Comparison of ENCODE assay signal across 8 cellular contexts in the genomic region with DNA sequence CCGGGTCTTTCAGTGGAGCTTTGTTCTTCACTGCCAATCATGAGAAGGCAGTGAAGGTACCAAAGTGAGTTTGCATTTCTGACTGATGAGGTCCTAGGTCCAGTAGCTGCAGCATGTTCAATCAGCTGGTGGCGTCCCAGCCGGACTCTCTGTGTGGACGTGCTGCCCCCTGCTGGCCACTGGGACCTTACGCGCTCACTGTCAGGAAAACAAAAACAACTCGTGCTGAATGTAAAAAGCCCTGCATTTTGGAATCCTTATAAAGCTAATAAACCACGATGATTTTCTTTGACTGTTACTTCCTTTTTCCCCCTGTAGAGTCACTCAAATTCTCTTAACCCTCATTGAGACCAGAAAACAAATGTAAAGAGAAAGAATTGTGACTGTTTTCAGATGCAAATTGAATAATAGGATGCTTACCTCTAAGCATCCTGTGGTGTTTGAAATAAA. TPM values are rescaled to one million over a fixed set of nuclear protein-coding genes. Genes with fewer than 3 reads are reported as not detected.
DNase-seq lines count a peak whose midpoint lies in the region; ATAC-seq and TF ChIP-seq lines count a peak whose summit lies in the region.

No MANE protein-coding gene starts in this region.

- H3K36me3 Mint-ChIP-seq in CD8-positive, alpha-beta T cell, result no peaks in the 10 kb centered on the region
- no peaks in the 10 kb centered on the region for H3K36me3 Mint-ChIP-seq in MCF 10A (ENCODE audit: insufficient read depth, unreplicated experiment)

- intact Hi-C loops in CD8-positive, alpha-beta T cell (cut with DNase I, micrococcal nuclease), result loop anchor here (1.0 to 2.0 kb wide), 7 partner anchors 371 to 644 kb away; no protein-coding TSS in a partner anchor
- intact Hi-C loops in MCF 10A (cut with micrococcal nuclease), result loop anchor here (1.0 to 10.0 kb wide), 8 partner anchors 175 to 644 kb away; no protein-coding TSS in a partner anchor

- CTCF ChIA-PET in CD8-positive, alpha-beta T cell (lab: Charles Lee), result interaction anchor here (0.6 to 4.4 kb wide), 33 partner anchors 10 to 1047 kb away, joined by 3 to 29 read pairs (median 5); no protein-coding TSS in a partner anchor
- CTCF ChIA-PET in HEK293 (lab: Yijun Ruan, JAX) (interaction anchor here (0.5 to 3.4 kb wide), 90 partner anchors 8 to 1265 kb away, joined by 3 to 33 read pairs (median 4); a partner anchor contains a TSS), MCF 10A (lab: Yijun Ruan, JAX) (interaction anchor here (0.6 to 5.2 kb wide), 53 partner anchors 11 to 650 kb away, joined by 3 to 46 read pairs (median 5); no protein-coding TSS in a partner anchor)

- ATAC-seq in CD8-positive, alpha-beta T cell, result peak; percentile 61

- BruUV-seq in MCF 10A (replicated peaks; lab: Mats Ljungman, UMichigan), result no TSS peak

- no peaks in the 10 kb centered on the region for H3K27me3 ChIP-seq in CD8-positive, alpha-beta T cell (ENCODE audit: insufficient read depth, low read length)
- H3K27me3 ChIP-seq in WERI-Rb-1 (ENCODE audit: insufficient read depth, low read depth, severe bottlenecking), result no peaks in the 10 kb centered on the region

- H3K36me3 ChIP-seq in CD8-positive, alpha-beta T cell (ENCODE audit: insufficient read depth, low read length), result no peaks in the 10 kb centered on the region
- H3K36me3 ChIP-seq in HEK293 (ENCODE audit: control insufficient read depth in 2 of 2, insufficient read depth in 1 of 2, low read length in 2 of 2) (no peaks in the 10 kb centered on the region), WERI-Rb-1 (no peaks in the 10 kb centered on the region)

- TF ChIP-seq CTCF in CD8-positive, alpha-beta T cell (IDR thresholded peaks at IDR 0.05), result peak; percentile 87
- TF ChIP-seq CTCF in HEK293 (tag by site-specific recombination; IDR thresholded peaks at IDR 0.05) (peak; percentile 77), WERI-Rb-1 (IDR thresholded peaks at IDR 0.05; ENCODE audit: low read depth, low read length) (peak; percentile 91), MCF 10A (IDR thresholded peaks at IDR 0.05; ENCODE audit: unreplicated experiment) (peak; percentile 90)

- H3K4me3 Mint-ChIP-seq in CD8-positive, alpha-beta T cell, result no peak overlapping the region
- no peak overlapping the region for H3K4me3 Mint-ChIP-seq in MCF 10A (ENCODE audit: unreplicated experiment)

- POLR2A ChIA-PET in CD8-positive, alpha-beta T cell (lab: Charles Lee), result interaction anchor here (1.0 kb wide), 1 partner anchor 640 kb away, joined by 5 read pairs; no protein-coding TSS in a partner anchor
- POLR2A ChIA-PET in HEK293 (lab: Yijun Ruan, JAX), result no interaction called here
- POLR2A ChIA-PET in MCF 10A (lab: Yijun Ruan, JAX), result interaction anchor here (0.6 to 1.8 kb wide), 10 partner anchors 106 to 575 kb away, joined by 3 to 7 read pairs (median 4); no protein-coding TSS in a partner anchor

- no peak overlapping the region for H3K4me3 ChIP-seq in CD8-positive, alpha-beta T cell (ENCODE audit: low read depth, low read length)
- H3K4me3 ChIP-seq in HEK293 (ENCODE audit: low read depth, low read length) (no peak overlapping the region), WERI-Rb-1 (ENCODE audit: low read depth, low read length) (no peak overlapping the region)

- peak; percentile 48 to 85 (median 69) for DNase-seq in CD8-positive, alpha-beta T cell
- peak; percentile 73 for DNase-seq in NCI-H2107 treated with DMSO at 0.1 percent for 48 hours (lab: John Stamatoyannopoulos, UW; ENCODE audit: unreplicated experiment)
- DNase-seq in WERI-Rb-1, result peak; percentile 83
- DNase-seq in MCF 10A (ENCODE audit: unreplicated experiment), result peak; percentile 85
- DNase-seq in inferior parietal cortex (ENCODE audit: extremely low spot score), result peak; percentile 89
- peak; percentile 49 to 72 for DNase-seq in stimulated activated CD4-positive, alpha-beta T cell treated with anti-CD3 and anti-CD28 coated beads, Interleukin-15, amount 100 ng/mL, for 1 hour (ENCODE audit: low read depth in 1 of 2, low spot score in 1 of 2)
- DNase-seq in cerebellar nuclear complex (lab: John Stamatoyannopoulos, UW), result no peak

- H3K4me1 Mint-ChIP-seq in CD8-positive, alpha-beta T cell (ENCODE audit: low read depth), result peaks cover 8% of the 10 kb centered on the region
- H3K4me1 Mint-ChIP-seq in MCF 10A (ENCODE audit: insufficient read depth, unreplicated experiment), result peaks cover 5% of the 10 kb centered on the region

- peaks cover 42% of the 10 kb centered on the region for H3K27me3 Mint-ChIP-seq in CD8-positive, alpha-beta T cell (ENCODE audit: low read depth)
- H3K27me3 Mint-ChIP-seq in MCF 10A (ENCODE audit: insufficient read depth, unreplicated experiment), result no peaks in the 10 kb centered on the region

- no peaks in the 10 kb centered on the region for H3K9me3 ChIP-seq in CD8-positive, alpha-beta T cell (ENCODE audit: low read length)
- H3K9me3 ChIP-seq in HEK293 (ENCODE audit: control insufficient read depth, insufficient read depth, low read depth, low read length), result no peaks in the 10 kb centered on the region
- H3K9me3 ChIP-seq in WERI-Rb-1 (ENCODE audit: severe bottlenecking), result no peaks in the 10 kb centered on the region

- no peaks in the 10 kb centered on the region for H3K9me3 Mint-ChIP-seq in CD8-positive, alpha-beta T cell
- no peaks in the 10 kb centered on the region for H3K9me3 Mint-ChIP-seq in MCF 10A (ENCODE audit: unreplicated experiment)

- peaks cover 4% of the 10 kb centered on the region for H3K4me1 ChIP-seq in CD8-positive, alpha-beta T cell (ENCODE audit: insufficient read depth, low read length)
- no peaks in the 10 kb centered on the region for H3K4me1 ChIP-seq in HEK293 (ENCODE audit: control insufficient read depth, insufficient read depth, low read length)

- no peak overlapping the region for H3K27ac Mint-ChIP-seq in CD8-positive, alpha-beta T cell
- no peak overlapping the region for H3K27ac Mint-ChIP-seq in MCF 10A (ENCODE audit: low read depth, unreplicated experiment)

- H3K27ac ChIP-seq in CD8-positive, alpha-beta T cell (ENCODE audit: low read depth, low read length), result no peak overlapping the region
- no peak overlapping the region for H3K27ac ChIP-seq in HEK293 (ENCODE audit: extremely low read depth, low read depth, low read length)
- no peak overlapping the region for H3K27ac ChIP-seq in WERI-Rb-1

TF ChIP-seq in HEK293, 187 proteins besides CTCF, POLR2A, EP300 and RAD21 (continues in another document):
- TF ChIP-seq, protein P1, sequence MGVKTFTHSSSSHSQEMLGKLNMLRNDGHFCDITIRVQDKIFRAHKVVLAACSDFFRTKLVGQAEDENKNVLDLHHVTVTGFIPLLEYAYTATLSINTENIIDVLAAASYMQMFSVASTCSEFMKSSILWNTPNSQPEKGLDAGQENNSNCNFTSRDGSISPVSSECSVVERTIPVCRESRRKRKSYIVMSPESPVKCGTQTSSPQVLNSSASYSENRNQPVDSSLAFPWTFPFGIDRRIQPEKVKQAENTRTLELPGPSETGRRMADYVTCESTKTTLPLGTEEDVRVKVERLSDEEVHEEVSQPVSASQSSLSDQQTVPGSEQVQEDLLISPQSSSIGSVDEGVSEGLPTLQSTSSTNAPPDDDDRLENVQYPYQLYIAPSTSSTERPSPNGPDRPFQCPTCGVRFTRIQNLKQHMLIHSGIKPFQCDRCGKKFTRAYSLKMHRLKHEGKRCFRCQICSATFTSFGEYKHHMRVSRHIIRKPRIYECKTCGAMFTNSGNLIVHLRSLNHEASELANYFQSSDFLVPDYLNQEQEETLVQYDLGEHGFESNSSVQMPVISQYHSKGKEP (tag by site-specific recombination; IDR thresholded peaks at IDR 0.05), result peak; percentile 27; the same call in 1 of the 2 replicates
- TF ChIP-seq ZNF501 (tag by site-specific recombination; IDR thresholded peaks at IDR 0.05), result no peak
- no peak for TF ChIP-seq BCL11A (tag by site-specific recombination; IDR thresholded peaks at IDR 0.05; ENCODE audit: low read depth)
- TF ChIP-seq MZF1 (tag by site-specific recombination; IDR thresholded peaks at IDR 0.05; ENCODE audit: borderline replicate concordance), result no peak
- TF ChIP-seq ZNF16 (tag by site-specific recombination; IDR thresholded peaks at IDR 0.05; ENCODE audit: low read depth), result no peak
- TF ChIP-seq ZFP69B (tag by site-specific recombination; IDR thresholded peaks at IDR 0.05), result no peak
- no peak for TF ChIP-seq ZIC2 (tag by site-specific recombination; IDR thresholded peaks at IDR 0.05)
- TF ChIP-seq, protein P2, sequence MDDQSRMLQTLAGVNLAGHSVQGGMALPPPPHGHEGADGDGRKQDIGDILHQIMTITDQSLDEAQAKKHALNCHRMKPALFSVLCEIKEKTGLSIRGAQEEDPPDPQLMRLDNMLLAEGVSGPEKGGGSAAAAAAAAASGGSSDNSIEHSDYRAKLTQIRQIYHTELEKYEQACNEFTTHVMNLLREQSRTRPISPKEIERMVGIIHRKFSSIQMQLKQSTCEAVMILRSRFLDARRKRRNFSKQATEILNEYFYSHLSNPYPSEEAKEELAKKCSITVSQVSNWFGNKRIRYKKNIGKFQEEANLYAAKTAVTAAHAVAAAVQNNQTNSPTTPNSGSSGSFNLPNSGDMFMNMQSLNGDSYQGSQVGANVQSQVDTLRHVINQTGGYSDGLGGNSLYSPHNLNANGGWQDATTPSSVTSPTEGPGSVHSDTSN (CRISPR knock-in tag; IDR thresholded peaks at IDR 0.05), result no peak
- TF ChIP-seq KLF7 (tag by site-specific recombination; IDR thresholded peaks at IDR 0.05; ENCODE audit: borderline replicate concordance), result no peak
- TF ChIP-seq PRDM1 (tag by site-specific recombination; IDR thresholded peaks at IDR 0.05), result peak; percentile 22; the same call in 1 of the 2 replicates
- TF ChIP-seq, protein P3, sequence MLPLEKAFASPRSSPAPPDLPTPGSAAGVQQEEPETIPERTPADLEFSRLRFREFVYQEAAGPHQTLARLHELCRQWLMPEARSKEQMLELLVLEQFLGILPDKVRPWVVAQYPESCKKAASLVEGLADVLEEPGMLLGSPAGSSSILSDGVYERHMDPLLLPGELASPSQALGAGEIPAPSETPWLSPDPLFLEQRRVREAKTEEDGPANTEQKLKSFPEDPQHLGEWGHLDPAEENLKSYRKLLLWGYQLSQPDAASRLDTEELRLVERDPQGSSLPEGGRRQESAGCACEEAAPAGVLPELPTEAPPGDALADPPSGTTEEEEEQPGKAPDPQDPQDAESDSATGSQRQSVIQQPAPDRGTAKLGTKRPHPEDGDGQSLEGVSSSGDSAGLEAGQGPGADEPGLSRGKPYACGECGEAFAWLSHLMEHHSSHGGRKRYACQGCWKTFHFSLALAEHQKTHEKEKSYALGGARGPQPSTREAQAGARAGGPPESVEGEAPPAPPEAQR (tag by site-specific recombination; IDR thresholded peaks at IDR 0.05), result no peak
- no peak for TF ChIP-seq ZNF610 (tag by site-specific recombination; IDR thresholded peaks at IDR 0.05; ENCODE audit: borderline replicate concordance)
- no peak for TF ChIP-seq ZNF155 (tag by site-specific recombination; IDR thresholded peaks at IDR 0.05)
- no peak for TF ChIP-seq SETDB1 (IDR thresholded peaks at IDR 0.05; ENCODE audit: insufficient read length, low read length)
- TF ChIP-seq ZNF677 (tag by site-specific recombination; IDR thresholded peaks at IDR 0.05), result no peak

RNA-seq across cellular contexts. Expression of a gene that starts 4.9 kb away (rescaled TPM):
- 1 to 10 TPM in 1 of 2 experiments, under 1 TPM in 1; 0.90 to 1.1 TPM for total RNA-seq in CD8-positive, alpha-beta T cell
- total RNA-seq in MCF 10A (2022), result 7.2 and 10.4 TPM in 2 replicates

RNA-seq across cellular contexts. Expression of a gene that starts 48.5 kb away (rescaled TPM):
- total RNA-seq in CD8-positive, alpha-beta T cell, result 10 to 100 TPM; 12.1 to 16.6 TPM
- 22.0 and 22.4 TPM in 2 replicates for total RNA-seq in MCF 10A (2022)

Comparison
In these comparisons a context has a peak if more than half of its experiments do, and no peak if none do; other contexts are left out.
1. DNase-seq: peak in CD8-positive, alpha-beta T cell (7 of 7), NCI-H2107 treated with DMSO at 0.1 percent for 48 hours (single experiment), WERI-Rb-1 (single experiment), MCF 10A (single experiment), inferior parietal cortex (single experiment) and stimulated activated CD4-positive, alpha-beta T cell treated with anti-CD3 and anti-CD28 coated beads, Interleukin-15, amount 100 ng/mL, for 1 hour (2 of 2); none in cerebellar nuclear complex (0 of 2).
2. Peak in every context shown above with its lines, with median percentiles within 50 percentile points of each other: CTCF ChIP-seq.